ENCODE assay signal across 1 cellular context in the genomic region with DNA sequence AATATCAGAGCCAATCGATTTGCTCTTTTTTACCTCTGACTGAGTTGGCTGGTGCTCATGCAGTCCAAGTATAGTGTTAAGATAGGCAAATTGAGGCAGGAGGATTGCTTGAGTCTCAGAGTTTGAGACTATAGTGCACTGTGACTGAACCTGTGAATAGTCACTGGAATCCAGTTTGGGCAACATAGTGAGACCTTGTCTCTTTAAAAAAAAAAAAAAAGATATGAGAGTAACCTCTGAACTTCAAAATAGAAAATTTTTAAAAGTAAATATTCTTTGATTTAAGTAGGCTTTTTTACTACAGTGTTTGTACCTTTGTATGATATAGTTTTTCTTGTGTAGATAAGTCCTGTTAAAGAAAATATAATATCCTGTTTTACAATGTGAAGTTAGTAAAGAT.
TF ChIP-seq lines count a peak whose summit lies in the region.

No MANE protein-coding gene starts in this region.

TF ChIP-seq in K562, 482 proteins besides CTCF, POLR2A, EP300 and RAD21:
- TF ChIP-seq, protein P1, sequence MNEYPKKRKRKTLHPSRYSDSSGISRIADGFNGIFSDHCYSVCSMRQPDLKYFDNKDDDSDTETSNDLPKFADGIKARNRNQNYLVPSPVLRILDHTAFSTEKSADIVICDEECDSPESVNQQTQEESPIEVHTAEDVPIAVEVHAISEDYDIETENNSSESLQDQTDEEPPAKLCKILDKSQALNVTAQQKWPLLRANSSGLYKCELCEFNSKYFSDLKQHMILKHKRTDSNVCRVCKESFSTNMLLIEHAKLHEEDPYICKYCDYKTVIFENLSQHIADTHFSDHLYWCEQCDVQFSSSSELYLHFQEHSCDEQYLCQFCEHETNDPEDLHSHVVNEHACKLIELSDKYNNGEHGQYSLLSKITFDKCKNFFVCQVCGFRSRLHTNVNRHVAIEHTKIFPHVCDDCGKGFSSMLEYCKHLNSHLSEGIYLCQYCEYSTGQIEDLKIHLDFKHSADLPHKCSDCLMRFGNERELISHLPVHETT (CRISPR knock-in tag; conservative IDR thresholded peaks at IDR 0.05 in 1 of 2, IDR thresholded peaks at IDR 0.05 in 1 of 2) = no peak
- peak; percentile 60 for TF ChIP-seq ZNF384 (IDR thresholded peaks at IDR 0.05; ENCODE audit: low read depth, low read length)
